Comparison of ENCODE assay signal across 1 cellular context in the genomic region with DNA sequence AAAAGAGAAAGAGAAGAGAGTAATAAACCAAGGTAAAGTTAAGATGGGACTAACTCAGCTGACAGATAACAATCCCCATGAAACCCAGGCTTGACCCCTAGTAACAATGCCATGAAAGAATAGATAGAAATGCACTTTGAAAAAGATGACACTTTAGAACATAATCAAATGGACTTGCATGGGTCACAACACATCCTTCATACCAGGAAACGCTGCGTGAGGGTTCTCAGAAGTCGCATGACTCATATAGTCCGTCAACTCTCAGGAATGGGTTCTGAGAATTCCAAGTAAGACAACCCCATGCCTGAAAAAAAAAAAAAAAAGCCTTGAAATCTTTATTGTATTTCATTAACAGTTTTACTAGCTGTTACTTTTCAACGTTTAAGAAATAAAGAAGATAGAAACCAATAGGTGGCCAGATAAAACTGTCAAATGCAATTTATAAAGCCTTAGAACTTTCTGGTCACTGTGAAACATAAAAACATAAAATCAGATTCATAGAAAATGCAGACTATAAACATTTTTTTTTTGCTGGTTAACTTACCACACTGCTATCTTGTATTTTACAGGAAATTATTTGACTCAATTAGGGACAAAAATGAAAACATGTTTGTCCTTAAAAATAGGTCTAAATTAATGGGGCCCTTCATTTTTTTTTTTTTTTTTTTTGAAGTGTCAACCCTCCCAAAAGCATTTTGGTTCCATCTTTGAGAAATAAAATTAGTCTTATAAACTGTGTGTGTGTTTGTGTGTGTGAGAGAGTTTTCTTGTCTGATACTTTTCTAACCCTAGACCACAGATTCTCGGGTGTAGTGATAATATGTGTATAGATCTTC.
TF ChIP-seq lines count a peak whose summit lies in the region.

No MANE protein-coding gene starts in this region.

TF ChIP-seq in K562, 482 proteins besides CTCF, POLR2A, EP300 and RAD21 (continued from another document and continues in another):
- TF ChIP-seq, protein P1, sequence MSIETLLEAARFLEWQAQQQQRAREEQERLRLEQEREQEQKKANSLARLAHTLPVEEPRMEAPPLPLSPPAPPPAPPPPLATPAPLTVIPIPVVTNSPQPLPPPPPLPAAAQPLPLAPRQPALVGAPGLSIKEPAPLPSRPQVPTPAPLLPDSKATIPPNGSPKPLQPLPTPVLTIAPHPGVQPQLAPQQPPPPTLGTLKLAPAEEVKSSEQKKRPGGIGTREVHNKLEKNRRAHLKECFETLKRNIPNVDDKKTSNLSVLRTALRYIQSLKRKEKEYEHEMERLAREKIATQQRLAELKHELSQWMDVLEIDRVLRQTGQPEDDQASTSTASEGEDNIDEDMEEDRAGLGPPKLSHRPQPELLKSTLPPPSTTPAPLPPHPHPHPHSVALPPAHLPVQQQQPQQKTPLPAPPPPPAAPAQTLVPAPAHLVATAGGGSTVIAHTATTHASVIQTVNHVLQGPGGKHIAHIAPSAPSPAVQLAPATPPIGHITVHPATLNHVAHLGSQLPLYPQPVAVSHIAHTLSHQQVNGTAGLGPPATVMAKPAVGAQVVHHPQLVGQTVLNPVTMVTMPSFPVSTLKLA (conservative IDR thresholded peaks at IDR 0.05): peak in 1 of 2 experiments; percentile 57; a peak in 2 of 4 replicates
- TF ChIP-seq ZNF586 (CRISPR knock-in tag; conservative IDR thresholded peaks at IDR 0.05): no peak
- TF ChIP-seq NCOA2 (IDR thresholded peaks at IDR 0.05; ENCODE audit: partially characterized antibody in 2 of 2): no peak
- TF ChIP-seq SAFB2 (IDR thresholded peaks at IDR 0.05; ENCODE audit: borderline replicate concordance, low read depth, low read length, severe bottlenecking): no peak
- TF ChIP-seq, protein P2, sequence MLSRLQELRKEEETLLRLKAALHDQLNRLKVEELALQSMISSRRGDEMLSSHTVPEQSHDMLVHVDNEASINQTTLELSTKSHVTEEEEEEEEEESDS (CRISPR knock-in tag; IDR thresholded peaks at IDR 0.05): no peak
- TF ChIP-seq, protein P3, sequence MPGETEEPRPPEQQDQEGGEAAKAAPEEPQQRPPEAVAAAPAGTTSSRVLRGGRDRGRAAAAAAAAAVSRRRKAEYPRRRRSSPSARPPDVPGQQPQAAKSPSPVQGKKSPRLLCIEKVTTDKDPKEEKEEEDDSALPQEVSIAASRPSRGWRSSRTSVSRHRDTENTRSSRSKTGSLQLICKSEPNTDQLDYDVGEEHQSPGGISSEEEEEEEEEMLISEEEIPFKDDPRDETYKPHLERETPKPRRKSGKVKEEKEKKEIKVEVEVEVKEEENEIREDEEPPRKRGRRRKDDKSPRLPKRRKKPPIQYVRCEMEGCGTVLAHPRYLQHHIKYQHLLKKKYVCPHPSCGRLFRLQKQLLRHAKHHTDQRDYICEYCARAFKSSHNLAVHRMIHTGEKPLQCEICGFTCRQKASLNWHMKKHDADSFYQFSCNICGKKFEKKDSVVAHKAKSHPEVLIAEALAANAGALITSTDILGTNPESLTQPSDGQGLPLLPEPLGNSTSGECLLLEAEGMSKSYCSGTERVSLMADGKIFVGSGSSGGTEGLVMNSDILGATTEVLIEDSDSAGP (CRISPR knock-in tag; IDR thresholded peaks at IDR 0.05): no peak
- TF ChIP-seq ZNF583 (CRISPR knock-in tag; IDR thresholded peaks at IDR 0.05): no peak
- TF ChIP-seq ZZZ3 (IDR thresholded peaks at IDR 0.05): no peak
- 0 out of 2 replicates have a peak, but pooled peaks have one; percentile 56 for TF ChIP-seq ZNF766 (CRISPR knock-in tag; conservative IDR thresholded peaks at IDR 0.05)
- no peak for TF ChIP-seq ZNF143 (CRISPR knock-in tag; IDR thresholded peaks at IDR 0.05)
- TF ChIP-seq, protein P4, sequence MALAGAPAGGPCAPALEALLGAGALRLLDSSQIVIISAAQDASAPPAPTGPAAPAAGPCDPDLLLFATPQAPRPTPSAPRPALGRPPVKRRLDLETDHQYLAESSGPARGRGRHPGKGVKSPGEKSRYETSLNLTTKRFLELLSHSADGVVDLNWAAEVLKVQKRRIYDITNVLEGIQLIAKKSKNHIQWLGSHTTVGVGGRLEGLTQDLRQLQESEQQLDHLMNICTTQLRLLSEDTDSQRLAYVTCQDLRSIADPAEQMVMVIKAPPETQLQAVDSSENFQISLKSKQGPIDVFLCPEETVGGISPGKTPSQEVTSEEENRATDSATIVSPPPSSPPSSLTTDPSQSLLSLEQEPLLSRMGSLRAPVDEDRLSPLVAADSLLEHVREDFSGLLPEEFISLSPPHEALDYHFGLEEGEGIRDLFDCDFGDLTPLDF (CRISPR knock-in tag; IDR thresholded peaks at IDR 0.05): no peak
- no peak for TF ChIP-seq ZNF77 (CRISPR knock-in tag; IDR thresholded peaks at IDR 0.05)
- TF ChIP-seq KAT2B (IDR thresholded peaks at IDR 0.05; ENCODE audit: low read depth, low read length): no peak
- 0 out of 2 replicates have a peak, but pooled peaks have one; percentile 37 for TF ChIP-seq ELF1 (tag; IDR thresholded peaks at IDR 0.05)
- TF ChIP-seq, protein P5, sequence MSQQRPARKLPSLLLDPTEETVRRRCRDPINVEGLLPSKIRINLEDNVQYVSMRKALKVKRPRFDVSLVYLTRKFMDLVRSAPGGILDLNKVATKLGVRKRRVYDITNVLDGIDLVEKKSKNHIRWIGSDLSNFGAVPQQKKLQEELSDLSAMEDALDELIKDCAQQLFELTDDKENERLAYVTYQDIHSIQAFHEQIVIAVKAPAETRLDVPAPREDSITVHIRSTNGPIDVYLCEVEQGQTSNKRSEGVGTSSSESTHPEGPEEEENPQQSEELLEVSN (IDR thresholded peaks at IDR 0.05; ENCODE audit: borderline replicate concordance in 1 of 2, extremely low read depth in 1 of 2, insufficient read depth in 1 of 2, insufficient read length in 1 of 2, low read depth in 1 of 2, low read length in 1 of 2, poor library complexity in 1 of 2, severe bottlenecking in 1 of 2): no peak
- TF ChIP-seq MED1 (CRISPR knock-in tag; IDR thresholded peaks at IDR 0.05; ENCODE audit: borderline replicate concordance): no peak
- TF ChIP-seq ZBTB7A (IDR thresholded peaks at IDR 0.05; ENCODE audit: borderline replicate concordance, control insufficient read depth, low read depth, low read length): no peak
- no peak for TF ChIP-seq SNIP1 (IDR thresholded peaks at IDR 0.05; ENCODE audit: low read depth)
- no peak for TF ChIP-seq KAT7 (CRISPR knock-in tag; IDR thresholded peaks at IDR 0.05; ENCODE audit: borderline replicate concordance)
- TF ChIP-seq, protein P6, sequence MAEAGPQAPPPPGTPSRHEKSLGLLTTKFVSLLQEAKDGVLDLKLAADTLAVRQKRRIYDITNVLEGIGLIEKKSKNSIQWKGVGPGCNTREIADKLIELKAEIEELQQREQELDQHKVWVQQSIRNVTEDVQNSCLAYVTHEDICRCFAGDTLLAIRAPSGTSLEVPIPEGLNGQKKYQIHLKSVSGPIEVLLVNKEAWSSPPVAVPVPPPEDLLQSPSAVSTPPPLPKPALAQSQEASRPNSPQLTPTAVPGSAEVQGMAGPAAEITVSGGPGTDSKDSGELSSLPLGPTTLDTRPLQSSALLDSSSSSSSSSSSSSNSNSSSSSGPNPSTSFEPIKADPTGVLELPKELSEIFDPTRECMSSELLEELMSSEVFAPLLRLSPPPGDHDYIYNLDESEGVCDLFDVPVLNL (CRISPR knock-in tag; IDR thresholded peaks at IDR 0.05; ENCODE audit: low read depth): no peak
- TF ChIP-seq BRD4 (IDR thresholded peaks at IDR 0.05): no peak
- TF ChIP-seq RUNX1 (IDR thresholded peaks at IDR 0.05; ENCODE audit: low read depth): no peak
- TF ChIP-seq KDM1A (IDR thresholded peaks at IDR 0.05): peak; percentile 44 to 65; a peak in 3 of 4 replicates
- TF ChIP-seq, protein P7, sequence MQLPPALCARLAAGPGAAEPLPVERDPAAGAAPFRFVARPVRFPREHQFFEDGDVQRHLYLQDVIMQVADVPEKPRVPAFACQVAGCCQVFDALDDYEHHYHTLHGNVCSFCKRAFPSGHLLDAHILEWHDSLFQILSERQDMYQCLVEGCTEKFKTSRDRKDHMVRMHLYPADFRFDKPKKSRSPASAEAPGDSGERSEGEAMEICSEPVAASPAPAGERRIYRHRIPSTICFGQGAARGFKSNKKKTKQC (CRISPR knock-in tag; IDR thresholded peaks at IDR 0.05): no peak
- peak; percentile 97 for TF ChIP-seq SOX6 (IDR thresholded peaks at IDR 0.05)
- TF ChIP-seq, protein P8, sequence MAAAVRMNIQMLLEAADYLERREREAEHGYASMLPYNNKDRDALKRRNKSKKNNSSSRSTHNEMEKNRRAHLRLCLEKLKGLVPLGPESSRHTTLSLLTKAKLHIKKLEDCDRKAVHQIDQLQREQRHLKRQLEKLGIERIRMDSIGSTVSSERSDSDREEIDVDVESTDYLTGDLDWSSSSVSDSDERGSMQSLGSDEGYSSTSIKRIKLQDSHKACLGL (CRISPR knock-in tag; IDR thresholded peaks at IDR 0.05; ENCODE audit: borderline replicate concordance, poor library complexity, severe bottlenecking): no peak
- TF ChIP-seq MECOM (CRISPR knock-in tag; IDR thresholded peaks at IDR 0.05): peak; percentile 75
- TF ChIP-seq ZNF445 (CRISPR knock-in tag; IDR thresholded peaks at IDR 0.05; ENCODE audit: low read depth): no peak
- TF ChIP-seq DNMT1 (IDR thresholded peaks at IDR 0.05): no peak
- 0 out of 2 replicates have a peak, but pooled peaks have one; percentile 48 for TF ChIP-seq ZNF316 (IDR thresholded peaks at IDR 0.05)
- no peak for TF ChIP-seq JUNB (CRISPR knock-in tag; conservative IDR thresholded peaks at IDR 0.05)
- TF ChIP-seq ZNF24 (IDR thresholded peaks at IDR 0.05): no peak
- TF ChIP-seq, protein P9, sequence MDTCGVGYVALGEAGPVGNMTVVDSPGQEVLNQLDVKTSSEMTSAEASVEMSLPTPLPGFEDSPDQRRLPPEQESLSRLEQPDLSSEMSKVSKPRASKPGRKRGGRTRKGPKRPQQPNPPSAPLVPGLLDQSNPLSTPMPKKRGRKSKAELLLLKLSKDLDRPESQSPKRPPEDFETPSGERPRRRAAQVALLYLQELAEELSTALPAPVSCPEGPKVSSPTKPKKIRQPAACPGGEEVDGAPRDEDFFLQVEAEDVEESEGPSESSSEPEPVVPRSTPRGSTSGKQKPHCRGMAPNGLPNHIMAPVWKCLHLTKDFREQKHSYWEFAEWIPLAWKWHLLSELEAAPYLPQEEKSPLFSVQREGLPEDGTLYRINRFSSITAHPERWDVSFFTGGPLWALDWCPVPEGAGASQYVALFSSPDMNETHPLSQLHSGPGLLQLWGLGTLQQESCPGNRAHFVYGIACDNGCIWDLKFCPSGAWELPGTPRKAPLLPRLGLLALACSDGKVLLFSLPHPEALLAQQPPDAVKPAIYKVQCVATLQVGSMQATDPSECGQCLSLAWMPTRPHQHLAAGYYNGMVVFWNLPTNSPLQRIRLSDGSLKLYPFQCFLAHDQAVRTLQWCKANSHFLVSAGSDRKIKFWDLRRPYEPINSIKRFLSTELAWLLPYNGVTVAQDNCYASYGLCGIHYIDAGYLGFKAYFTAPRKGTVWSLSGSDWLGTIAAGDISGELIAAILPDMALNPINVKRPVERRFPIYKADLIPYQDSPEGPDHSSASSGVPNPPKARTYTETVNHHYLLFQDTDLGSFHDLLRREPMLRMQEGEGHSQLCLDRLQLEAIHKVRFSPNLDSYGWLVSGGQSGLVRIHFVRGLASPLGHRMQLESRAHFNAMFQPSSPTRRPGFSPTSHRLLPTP (IDR thresholded peaks at IDR 0.05; ENCODE audit: borderline replicate concordance, extremely low read depth, insufficient read length): no peak
- TF ChIP-seq, protein P10, sequence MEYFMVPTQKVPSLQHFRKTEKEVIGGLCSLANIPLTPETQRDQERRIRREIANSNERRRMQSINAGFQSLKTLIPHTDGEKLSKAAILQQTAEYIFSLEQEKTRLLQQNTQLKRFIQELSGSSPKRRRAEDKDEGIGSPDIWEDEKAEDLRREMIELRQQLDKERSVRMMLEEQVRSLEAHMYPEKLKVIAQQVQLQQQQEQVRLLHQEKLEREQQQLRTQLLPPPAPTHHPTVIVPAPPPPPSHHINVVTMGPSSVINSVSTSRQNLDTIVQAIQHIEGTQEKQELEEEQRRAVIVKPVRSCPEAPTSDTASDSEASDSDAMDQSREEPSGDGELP (CRISPR knock-in tag; IDR thresholded peaks at IDR 0.05; ENCODE audit: borderline replicate concordance): no peak; the same call in 1 of the 2 replicates
- no peak for TF ChIP-seq MCM2 (IDR thresholded peaks at IDR 0.05; ENCODE audit: low read depth)
- no peak for TF ChIP-seq U2AF1 (optimal IDR thresholded peaks at IDR 0.05; ENCODE audit: low read depth, low read length)
- TF ChIP-seq SP1 (CRISPR knock-in tag; IDR thresholded peaks at IDR 0.05): no peak
- TF ChIP-seq, protein P11, sequence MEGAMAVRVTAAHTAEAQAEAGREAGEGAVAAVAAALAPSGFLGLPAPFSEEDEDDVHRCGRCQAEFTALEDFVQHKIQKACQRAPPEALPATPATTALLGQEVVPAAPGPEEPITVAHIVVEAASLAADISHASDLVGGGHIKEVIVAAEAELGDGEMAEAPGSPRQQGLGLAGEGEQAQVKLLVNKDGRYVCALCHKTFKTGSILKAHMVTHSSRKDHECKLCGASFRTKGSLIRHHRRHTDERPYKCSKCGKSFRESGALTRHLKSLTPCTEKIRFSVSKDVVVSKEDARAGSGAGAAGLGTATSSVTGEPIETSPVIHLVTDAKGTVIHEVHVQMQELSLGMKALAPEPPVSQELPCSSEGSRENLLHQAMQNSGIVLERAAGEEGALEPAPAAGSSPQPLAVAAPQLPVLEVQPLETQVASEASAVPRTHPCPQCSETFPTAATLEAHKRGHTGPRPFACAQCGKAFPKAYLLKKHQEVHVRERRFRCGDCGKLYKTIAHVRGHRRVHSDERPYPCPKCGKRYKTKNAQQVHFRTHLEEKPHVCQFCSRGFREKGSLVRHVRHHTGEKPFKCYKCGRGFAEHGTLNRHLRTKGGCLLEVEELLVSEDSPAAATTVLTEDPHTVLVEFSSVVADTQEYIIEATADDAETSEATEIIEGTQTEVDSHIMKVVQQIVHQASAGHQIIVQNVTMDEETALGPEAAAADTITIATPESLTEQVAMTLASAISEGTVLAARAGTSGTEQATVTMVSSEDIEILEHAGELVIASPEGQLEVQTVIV (CRISPR knock-in tag; IDR thresholded peaks at IDR 0.05; ENCODE audit: borderline replicate concordance): no peak
- 0 out of 2 replicates have a peak, but pooled peaks have one; percentile 47 for TF ChIP-seq CTBP1 (IDR thresholded peaks at IDR 0.05; ENCODE audit: borderline replicate concordance)
- TF ChIP-seq ZNF780A (CRISPR knock-in tag; IDR thresholded peaks at IDR 0.05): no peak
- TF ChIP-seq PHB2 (IDR thresholded peaks at IDR 0.05; ENCODE audit: low read depth): no peak
- TF ChIP-seq KDM4B (IDR thresholded peaks at IDR 0.05; ENCODE audit: borderline replicate concordance in 2 of 2, low read depth in 1 of 2): no peak
- TF ChIP-seq STAG1 (CRISPR knock-in tag; IDR thresholded peaks at IDR 0.05; ENCODE audit: borderline replicate concordance): no peak
- TF ChIP-seq NR4A1 (CRISPR knock-in tag; IDR thresholded peaks at IDR 0.05): no peak
- no peak; the same call in 1 of the 2 replicates for TF ChIP-seq NR4A1 (tag; IDR thresholded peaks at IDR 0.05)
- no peak for TF ChIP-seq FOXA3 (CRISPR knock-in tag; conservative IDR thresholded peaks at IDR 0.05 in 1 of 2, IDR thresholded peaks at IDR 0.05 in 1 of 2)
- no peak; the same call in 1 of the 2 replicates for TF ChIP-seq ZNF644 (tag; IDR thresholded peaks at IDR 0.05; ENCODE audit: low read depth)
- TF ChIP-seq HLTF (IDR thresholded peaks at IDR 0.05): no peak
- no peak for TF ChIP-seq GATA2 (CRISPR knock-in tag; IDR thresholded peaks at IDR 0.05)
